Comparison of ENCODE assay signal across 8 cellular contexts in genomic region chr16:87517610-87518429, GRCh38. TPM values are rescaled to one million over a fixed set of nuclear protein-coding genes. Genes with fewer than 3 reads are reported as not detected.
DNase-seq lines count a peak whose midpoint lies in the region; ATAC-seq, FAIRE-seq and TF ChIP-seq lines count a peak whose summit lies in the region.
"Not testable (repeated sequence)": the region's sequence is repeated elsewhere in the genome, so short reads cannot be mapped to it uniquely, and the experiment has no call there.

No MANE protein-coding gene starts in this region.

- not testable (repeated sequence) for H2BK15ac ChIP-seq in H1 (ENCODE audit: low read length)

- H3K18ac ChIP-seq in H1 (ENCODE audit: extremely low read depth, low read length) = not testable (repeated sequence)

- H3K14ac ChIP-seq in H1 (ENCODE audit: insufficient read length) = not testable (repeated sequence)

- not testable (repeated sequence) for H3K9ac ChIP-seq in H1 (replicated peaks in 1 of 4; ENCODE audit: extremely low read depth in 1 of 4, low read depth in 3 of 4, low read length in 3 of 4)

- intact Hi-C loops in heart right ventricle (cut with DNase I); tibial artery (cut with DNase I; ENCODE audit: low total_unique reads): not testable (repeated sequence)
- intact Hi-C loops in gastrocnemius medialis (cut with DNase I; ENCODE audit: low total_unique reads) = loop anchor here (1.0 to 2.0 kb wide), 2 partner anchors 25 to 53 kb away; partner anchors contain the start of gene ZCCHC14

- H3K4ac ChIP-seq in H1 (replicated peaks; ENCODE audit: insufficient read length, low read depth, low read length) = not testable (repeated sequence)

- H3K36me3 ChIP-seq in Peyer's patch; H1 (ENCODE audit: control insufficient read depth in 2 of 4, insufficient read depth in 4 of 4, low read length in 3 of 4); heart right ventricle; gastrocnemius medialis; tibial artery: not testable (repeated sequence)

- TF ChIP-seq EP300 in H1 (IDR thresholded peaks at IDR 0.05; ENCODE audit: borderline replicate concordance in 1 of 2, low read depth in 2 of 2, low read length in 2 of 2) = not testable (repeated sequence)

- TF ChIP-seq RAD21 in H1 (IDR thresholded peaks at IDR 0.05 in 1 of 2, conservative IDR thresholded peaks at IDR 0.05 in 1 of 2; ENCODE audit: low read depth in 2 of 2, low read length in 2 of 2) = not testable (repeated sequence)

- ATAC-seq in heart right ventricle (peak; percentile 72 to 92 (median 84)), gastrocnemius medialis (peak; percentile 35 to 43)

- 90% methylated on average over 25 of the region's 34 CpGs; no CpG with 5 or more reads in 1 of the 2 experiments for WGBS in H1 (ENCODE audit: extremely low coverage in 1 of 2, insufficient coverage in 1 of 2, insufficient read length in 1 of 2, insufficient replicate concordance in 2 of 2, low coverage in 1 of 2, low lambda C conversion rate in 2 of 2, missing lambda C conversion rate in 1 of 2), 2 experiments
- WGBS in heart right ventricle, 2 donors = 49 to 56% methylated on average over 29 to 30 of the region's 34 CpGs

- not testable (repeated sequence) for H2BK5ac ChIP-seq in H1 (ENCODE audit: low read depth, low read length)

- not testable (repeated sequence) for H3K4me3 ChIP-seq in Peyer's patch; H1 (ENCODE audit: extremely low read depth in 1 of 4, insufficient read depth in 2 of 4, low read depth in 3 of 4, low read length in 4 of 4)
- peak overlapping the region in 6 of 10 donors; percentile 15 to 34 (median 28) for H3K4me3 ChIP-seq in heart right ventricle
- peak overlapping the region in 3 of 4 donors; percentile 4 to 33 (median 25) for H3K4me3 ChIP-seq in gastrocnemius medialis
- H3K4me3 ChIP-seq in tibial artery = peak overlapping the region; percentile 35

- H2BK20ac ChIP-seq in H1 (ENCODE audit: low read length) = not testable (repeated sequence)

- TF ChIP-seq CTCF in Peyer's patch (IDR thresholded peaks at IDR 0.05); H1 (IDR thresholded peaks at IDR 0.05; ENCODE audit: control extremely low read depth in 1 of 3, insufficient read depth in 1 of 3, low read depth in 1 of 3, low read length in 3 of 3); heart right ventricle (IDR thresholded peaks at IDR 0.05); gastrocnemius medialis (IDR thresholded peaks at IDR 0.05 in 4 of 5, conservative IDR thresholded peaks at IDR 0.05 in 1 of 5); tibial artery (IDR thresholded peaks at IDR 0.05): not testable (repeated sequence)

- H2AFZ ChIP-seq in H1 (ENCODE audit: low read length) = not testable (repeated sequence)

- not testable (repeated sequence) for H3K27me3 ChIP-seq in Peyer's patch; H1 (replicated peaks in 1 of 4; ENCODE audit: control insufficient read depth in 3 of 4, extremely low read depth in 1 of 4, insufficient read depth in 3 of 4, low read length in 3 of 4); heart right ventricle; gastrocnemius medialis; tibial artery

- peak overlapping the region in 3 of 4 donors; percentile 31 to 52 (median 39) for H3K27ac ChIP-seq in Peyer's patch
- H3K27ac ChIP-seq in H1 (ENCODE audit: low read depth, low read length) = not testable (repeated sequence)
- peak overlapping the region; percentile 40 to 93 (median 82) for H3K27ac ChIP-seq in heart right ventricle
- peak overlapping the region; percentile 65 to 79 (median 74) for H3K27ac ChIP-seq in gastrocnemius medialis
- H3K27ac ChIP-seq in tibial artery = peak overlapping the region; percentile 88 to 92

- not testable (repeated sequence) for H2BK120ac ChIP-seq in H1 (replicated peaks; ENCODE audit: low read depth, low read length)

- CTCF ChIA-PET in H1 (lab: Charles Lee; ENCODE audit: partially characterized antibody) = interaction anchor here (0.7 to 3.5 kb wide), 2 partner anchors 19 to 53 kb away, joined by 3 to 11 read pairs; no protein-coding TSS in a partner anchor

- H4K91ac ChIP-seq in H1 (replicated peaks; ENCODE audit: insufficient read length, low read length) = peak overlapping the region; percentile 8

- not testable (repeated sequence) for H4K5ac ChIP-seq in H1 (ENCODE audit: insufficient read length, low read depth, low read length)

- H3K4me1 ChIP-seq in Peyer's patch; H1 (replicated peaks in 1 of 4; ENCODE audit: control insufficient read depth in 3 of 4, insufficient read depth in 4 of 4, low read length in 3 of 4): not testable (repeated sequence)
- peaks cover 0 to 35% (median 16%) of the 10 kb centered on the region in 9 donors for H3K4me1 ChIP-seq in heart right ventricle
- H3K4me1 ChIP-seq in gastrocnemius medialis = peaks cover 12 to 14% of the 10 kb centered on the region in 2 donors
- peaks cover 0 to 32% (median 26%) of the 10 kb centered on the region in 4 donors for H3K4me1 ChIP-seq in tibial artery

- not testable (repeated sequence) for H3K79me1 ChIP-seq in H1 (ENCODE audit: low read depth, low read length)

- not testable (repeated sequence) for H3K23ac ChIP-seq in H1 (ENCODE audit: insufficient read length)

- H3K4me2 ChIP-seq in H1 (ENCODE audit: insufficient read depth in 1 of 2, low read depth in 2 of 2, low read length in 2 of 2) = not testable (repeated sequence)

- not testable (repeated sequence) for H3K56ac ChIP-seq in H1 (replicated peaks; ENCODE audit: insufficient read length, low read depth, low read length)

- FAIRE-seq in H1 (lab: Jason Lieb, UNC) = not testable (repeated sequence)

- not testable (repeated sequence) for H3K79me2 ChIP-seq in H1 (ENCODE audit: control insufficient read depth in 1 of 2, insufficient read depth in 2 of 2, low read length in 2 of 2)

- not testable (repeated sequence) for H2BK12ac ChIP-seq in H1 (ENCODE audit: low read depth, low read length)

- not testable (repeated sequence) for H4K8ac ChIP-seq in H1 (ENCODE audit: extremely low read depth, insufficient read depth, low read length)

- H4K20me1 ChIP-seq in H1 (replicated peaks in 1 of 2; ENCODE audit: control insufficient read depth in 1 of 2, insufficient read depth in 2 of 2, low read length in 2 of 2) = not testable (repeated sequence)

- not testable (repeated sequence) for H2AK5ac ChIP-seq in H1 (ENCODE audit: low read depth, low read length)

- DNase-seq in Ammon's horn (ENCODE audit: low spot score) (peak; percentile 63), Peyer's patch (peak in 1 of 3 donors; percentile 49), anterior cingulate cortex (lab: John Stamatoyannopoulos, UW) (peak in 31 of 58 donors; percentile 21 to 81 (median 49)), heart right ventricle (peak; percentile 76), mucosa of gallbladder (ENCODE audit: low spot score) (peak; percentile 44), gastrocnemius medialis (peak in 1 of 2 donors; percentile 31), tibial artery (peak; percentile 76 to 92)
- not testable (repeated sequence) for DNase-seq in H1 (ENCODE audit: low read depth in 1 of 2, low spot score in 2 of 2)

- TF ChIP-seq POLR2A in Peyer's patch (IDR thresholded peaks at IDR 0.05); H1 (IDR thresholded peaks at IDR 0.05; ENCODE audit: control extremely low read depth in 1 of 2, low read depth in 2 of 2, low read length in 2 of 2): not testable (repeated sequence)
- peak in 1 of 2 donors; percentile 6 for TF ChIP-seq POLR2A in gastrocnemius medialis (IDR thresholded peaks at IDR 0.05)

- H3K9me3 ChIP-seq in Peyer's patch; H1 (ENCODE audit: insufficient read depth in 2 of 2, low read depth in 1 of 2, low read length in 1 of 2); heart right ventricle; gastrocnemius medialis; tibial artery: not testable (repeated sequence)

- in situ Hi-C loops in gastrocnemius medialis (cut with MboI; ENCODE audit: low sequenced_read_pairs in 4 of 4) = not testable (repeated sequence)

- H3K23me2 ChIP-seq in H1 (ENCODE audit: low read depth, low read length) = not testable (repeated sequence)

- POLR2A ChIA-PET in H1 (lab: Charles Lee; ENCODE audit: partially characterized antibody) = not testable (repeated sequence)

RNA-seq across cellular contexts. Expression of gene ZCCHC14, which starts 25.0 kb away (rescaled TPM):
- 10 to 100 TPM; 28.1 to 68.9 (median 55.9) TPM for total RNA-seq in Peyer's patch
- 27.1 and 28.2 TPM in 2 replicates for total RNA-seq in H1 (2021; fragmentation: NEBNext Ultra II Directional; extraction: Animal tissue kit (Norgen Biotek cat#: 25700))
- polyA plus RNA-seq in H1 (2011; rRNA removed) = 8.2 and 15.6 TPM in 2 replicates
- polyA plus RNA-seq in H1 (2011; cell fraction: cytosol; rRNA removed) = 6.5 TPM
- 44.9 TPM for polyA plus RNA-seq in H1 (2011; cell fraction: nucleus; rRNA removed)
- 14.6 to 17.2 TPM (median 16.2 TPM) in 4 replicates for polyA plus RNA-seq in H1 (2012, experiment 1 of 2)
- polyA plus RNA-seq in H1 (2012, experiment 2 of 2) = 3.6 TPM
- 13.4 TPM for polyA plus RNA-seq in H1 (2013, experiment 1 of 2)
- polyA plus RNA-seq in H1 (2013, experiment 2 of 2) = 13.2 TPM
- polyA minus RNA-seq in H1 (2011; rRNA and poly(A)+ RNA removed) = 7.8 and 11.3 TPM in 2 replicates
- polyA minus RNA-seq in H1 (2011; cell fraction: cytosol; rRNA and poly(A)+ RNA removed) = 16.9 TPM
- polyA minus RNA-seq in H1 (2011; cell fraction: nucleus; rRNA and poly(A)+ RNA removed) = 19.5 TPM
- 10 to 100 TPM; 10.6 to 19.3 (median 16.1) TPM for total RNA-seq in heart right ventricle
- 1 to 10 TPM; 4.5 to 8.9 TPM for polyA plus RNA-seq in heart right ventricle
- total RNA-seq in mucosa of gallbladder = 25.1 TPM
- total RNA-seq in gastrocnemius medialis = 10 to 100 TPM in 1 of 4 donors, 1 to 10 TPM in 3; 8.9 to 10.7 (median 9.3) TPM
